ENCODE assay signal across 9 cellular contexts in the genomic region with DNA sequence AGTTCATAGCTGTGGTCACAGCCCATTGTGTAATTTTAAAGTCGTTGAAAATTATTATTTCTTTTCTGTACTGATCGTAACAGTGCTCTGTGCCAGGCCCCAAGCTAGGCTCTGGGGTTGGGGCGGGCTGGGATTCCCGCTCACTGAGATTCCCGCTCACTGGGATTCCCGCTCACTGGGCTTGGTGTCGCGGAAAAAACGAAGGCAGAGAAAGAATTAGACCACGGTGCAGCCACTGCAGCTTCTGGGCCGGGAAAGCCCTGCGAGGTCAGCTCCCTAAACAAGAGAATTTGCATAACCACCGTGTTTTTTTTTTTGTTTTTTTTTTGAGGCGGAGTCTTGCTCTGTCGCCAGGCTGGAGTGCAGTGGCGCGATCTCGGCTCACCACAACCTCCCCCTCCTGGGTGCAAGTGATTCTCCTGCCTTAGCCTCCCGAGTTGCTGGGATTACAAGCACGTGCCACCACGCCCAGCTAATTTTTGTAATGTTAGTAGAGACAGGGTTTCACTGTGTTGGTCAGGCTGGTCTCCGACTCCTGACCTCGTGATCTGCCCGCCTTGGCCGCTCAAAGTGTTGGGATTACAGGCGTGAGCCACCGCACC. TPM values are rescaled to one million over a fixed set of nuclear protein-coding genes. Genes with fewer than 3 reads are reported as not detected.
DNase-seq lines count a peak whose midpoint lies in the region; ATAC-seq and TF ChIP-seq lines count a peak whose summit lies in the region.
"Had no signal": no experiment of that assay in that cellular context is flagged by ENCODE, and none has a peak within 500 bp of the region (broad histone marks: within the 10 kb centered on the region; RNA-seq: fewer than 3 reads in every experiment).

No MANE protein-coding gene starts in this region.

- peaks cover 90% of the 10 kb centered on the region for H4K20me1 ChIP-seq in PC-9 (ENCODE audit: insufficient read depth)

- no peak overlapping the region for H3K4me2 ChIP-seq in PC-9

- peaks cover 98% of the 10 kb centered on the region for H3K79me2 ChIP-seq in PC-9 (ENCODE audit: low read depth)

- POLR2A ChIA-PET in PC-9 (lab: Charles Lee; ENCODE audit: unreplicated experiment) = interaction anchor here (0.7 to 1.1 kb wide), 3 partner anchors 21 to 1748 kb away, joined by 3 to 7 read pairs (median 4); no protein-coding TSS in a partner anchor

- H3K4me3 Mint-ChIP-seq in HFFc6 = peak overlapping the region; percentile 74

- H3K36me3 ChIP-seq in PC-9 (ENCODE audit: low read depth) = no peaks in the 10 kb centered on the region
- H3K36me3 ChIP-seq in psoas muscle (ENCODE audit: insufficient read depth in 1 of 2, low read depth in 1 of 2) = no peaks in the 10 kb centered on the region
- peaks cover 6% of the 10 kb centered on the region for H3K36me3 ChIP-seq in BE2C

- DNase-seq in HFFc6 (peak; percentile 39), PC-9 (no peak), psoas muscle (no peak), nucleus accumbens (lab: John Stamatoyannopoulos, UW) (no peak), cerebellar cortex (ENCODE audit: low spot score) (no peak), BE2C (no peak), coronary artery (ENCODE audit: low spot score) (no peak)

- H3F3A ChIP-seq in PC-9 (ENCODE audit: insufficient read depth, low read depth) = peaks cover 13% of the 10 kb centered on the region

- H3K4me1 ChIP-seq in PC-9 (replicated peaks; ENCODE audit: insufficient read depth) = peaks cover 27% of the 10 kb centered on the region
- peaks cover 32% of the 10 kb centered on the region for H3K4me1 ChIP-seq in psoas muscle
- no peaks in the 10 kb centered on the region for H3K4me1 ChIP-seq in BE2C

- intact Hi-C loops in PC-9 (cut with micrococcal nuclease; ENCODE audit: unreplicated experiment) = no loop called here
- intact Hi-C loops in psoas muscle (cut with DNase I) = no loop called here

- ATAC-seq in GM18498 (IDR thresholded peaks at IDR 0.05; ENCODE audit: unreplicated experiment) (peak; percentile 58), psoas muscle (no peak)

- H3K27ac ChIP-seq in PC-9 = 0 out of 2 replicates have a peak overlapping the region, but pooled peaks have one; percentile 5
- peak overlapping the region; percentile 86 for H3K27ac ChIP-seq in psoas muscle
- H3K27ac ChIP-seq in coronary artery = peak overlapping the region in 1 of 2 donors; percentile 31
- H3K27ac ChIP-seq: epithelial cell of prostate had no signal

- WGBS in psoas muscle, 3 donors = 82 to 89% (median 86%) methylated on average over 27 of the region's 27 CpGs

- peaks cover 3% of the 10 kb centered on the region; the same call in 1 of the 2 replicates for H3K27me3 Mint-ChIP-seq in HFFc6 (ENCODE audit: insufficient read depth)

- H3K27me3 ChIP-seq in PC-9 (ENCODE audit: insufficient read depth, low read depth) (no peaks in the 10 kb centered on the region), psoas muscle (ENCODE audit: insufficient read depth in 3 of 3, low read length in 2 of 3) (no peaks in the 10 kb centered on the region), BE2C (no peaks in the 10 kb centered on the region)

- H3K9me2 ChIP-seq in PC-9 (ENCODE audit: insufficient read depth) = no peaks in the 10 kb centered on the region

- H3K4me1 Mint-ChIP-seq in HFFc6 (ENCODE audit: low read depth) = peaks cover 31% of the 10 kb centered on the region

- H3K27ac Mint-ChIP-seq in HFFc6 = peak overlapping the region; percentile 77

- BruUV-seq in PC-9 (replicated peaks; lab: Mats Ljungman, UMichigan) = no TSS peak

- peaks cover 37% of the 10 kb centered on the region for H3K36me3 Mint-ChIP-seq in HFFc6 (ENCODE audit: low read depth)

- H3K9me3 ChIP-seq in PC-9 (ENCODE audit: insufficient read depth, low read depth) = no peaks in the 10 kb centered on the region
- H3K9me3 ChIP-seq in psoas muscle = no peaks in the 10 kb centered on the region
- no peaks in the 10 kb centered on the region for H3K9me3 ChIP-seq in BE2C

- H3K4me3 ChIP-seq in PC-9 (no peak overlapping the region), psoas muscle (no peak overlapping the region), BE2C (ENCODE audit: low read depth, low read length) (no peak overlapping the region), coronary artery (no peak overlapping the region)

- H3K9me3 Mint-ChIP-seq in HFFc6 = no peaks in the 10 kb centered on the region

- TF ChIP-seq CTCF in HFFc6 (IDR thresholded peaks at IDR 0.05) (no peak), PC-9 (conservative IDR thresholded peaks at IDR 0.05) (no peak), psoas muscle (IDR thresholded peaks at IDR 0.05) (no peak), BE2C (IDR thresholded peaks at IDR 0.05; ENCODE audit: low read depth, low read length) (no peak), coronary artery (IDR thresholded peaks at IDR 0.05) (no peak)

- CTCF ChIA-PET in PC-9 (lab: Charles Lee) = interaction anchor here (0.6 kb wide), 1 partner anchor 21 kb away, joined by 3 read pairs; no protein-coding TSS in a partner anchor

- H2AFZ ChIP-seq in PC-9 = no peak overlapping the region

RNA-seq across cellular contexts. Expression of a gene that starts 31.2 kb away (rescaled TPM):
- total RNA-seq in HFFc6 (2021; fragmentation: NEBNext Ultra II Directional; extraction: Animal tissue kit (Norgen Biotek cat#: 25700)) = 10 to 100 TPM; 33.8 to 39.4 (median 36.2) TPM
- total RNA-seq in PC-9 (2021) (68.1 and 77.3 TPM in 2 replicates), psoas muscle (10 to 100 TPM; 16.8 to 26.4 (median 21.5) TPM)
- 1 to 10 TPM; 4.2 to 8.5 (median 8.3) TPM for polyA plus RNA-seq in psoas muscle
- 26.0 TPM for polyA plus RNA-seq in BE2C (2012; ENCODE audit: insufficient read depth, insufficient read length, low read depth)
